In the genomic region with DNA sequence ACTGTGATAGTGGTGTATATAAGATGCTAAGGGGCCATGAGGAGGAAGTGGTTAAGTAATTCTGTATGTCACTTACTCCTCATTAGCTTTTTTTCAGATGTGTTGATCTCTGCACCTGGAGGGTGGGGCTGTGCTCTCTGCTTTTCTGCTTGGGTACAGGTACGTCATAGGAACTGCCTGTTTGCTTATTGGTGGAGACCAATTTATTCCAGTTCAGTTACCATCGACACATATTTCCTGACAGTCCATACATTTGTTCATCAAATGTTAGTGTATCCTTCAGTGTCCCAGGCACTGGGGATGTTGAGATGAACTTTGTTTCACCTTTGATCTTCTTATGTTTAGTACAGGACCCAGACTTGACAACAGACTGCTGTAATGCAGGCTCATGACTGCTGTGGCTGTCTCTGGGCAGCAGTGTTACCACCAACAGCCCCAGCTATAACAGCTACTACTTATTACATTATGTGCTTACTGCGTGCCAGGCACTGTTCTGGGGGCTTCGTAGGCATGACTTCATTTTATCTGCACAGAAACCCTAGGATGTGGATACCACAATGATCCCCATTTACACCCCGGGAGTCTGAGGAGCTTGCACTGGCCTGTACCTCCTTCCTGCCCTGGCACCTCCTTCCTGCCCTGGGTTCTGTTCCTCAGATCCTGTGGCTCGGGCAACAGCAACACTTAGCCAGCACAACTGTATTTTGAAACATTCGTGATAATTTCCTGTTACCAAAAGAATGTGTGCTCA, we compare ENCODE assay signal across 10 cellular contexts.
DNase-seq lines count a peak whose midpoint lies in the region; ATAC-seq and TF ChIP-seq lines count a peak whose summit lies in the region.
"Had no signal": no experiment of that assay in that cellular context is flagged by ENCODE, and none has a peak within 500 bp of the region (broad histone marks: within the 10 kb centered on the region; RNA-seq: fewer than 3 reads in every experiment).

No MANE protein-coding gene starts in this region.

- peak overlapping the region; percentile 99 for H3K27ac Mint-ChIP-seq in CD4-positive, CD25-positive, alpha-beta regulatory T cell
- H3K27ac Mint-ChIP-seq in activated CD4-positive, alpha-beta T cell treated with anti-CD3 and anti-CD28 coated beads for 36 hours, result peak overlapping the region; percentile 90
- H3K27ac Mint-ChIP-seq in effector memory CD8-positive, alpha-beta T cell, result peak overlapping the region; percentile 96 to 97

- POLR2A ChIA-PET in activated CD4-positive, alpha-beta T cell treated with anti-CD3 and anti-CD28 coated beads for 36 hours (lab: Charles Lee), result interaction anchor here (0.6 kb wide), 1 partner anchor 1049 kb away, joined by 3 read pairs; no protein-coding TSS in a partner anchor

- H3K9me3 Mint-ChIP-seq in CD4-positive, CD25-positive, alpha-beta regulatory T cell, result peaks cover 0 to 10% (median 1%) of the 10 kb centered on the region in 7 donors
- H3K9me3 Mint-ChIP-seq in activated CD4-positive, alpha-beta T cell treated with anti-CD3 and anti-CD28 coated beads for 36 hours (ENCODE audit: low read depth), result no peaks in the 10 kb centered on the region
- H3K9me3 Mint-ChIP-seq in effector memory CD8-positive, alpha-beta T cell, result no peaks in the 10 kb centered on the region

- H3K9me3 ChIP-seq in CD4-positive, CD25-positive, alpha-beta regulatory T cell (ENCODE audit: control insufficient read depth in 2 of 2, low read length in 2 of 2), result no peaks in the 10 kb centered on the region
- no peaks in the 10 kb centered on the region for H3K9me3 ChIP-seq in mammary epithelial cell (replicated peaks; ENCODE audit: insufficient read depth, low read length)
- H3K9me3 ChIP-seq: BE2C had no signal

- in situ Hi-C loops in mammary epithelial cell (cut with MboI; ENCODE audit: low sequenced_read_pairs in 2 of 2), result no loop called here

- dilution Hi-C loops in mammary epithelial cell (cut with HindIII; ENCODE audit: low sequenced_read_pairs), result no loop called here

- no peak for TF ChIP-seq CTCF in mammary epithelial cell (conservative IDR thresholded peaks at IDR 0.05 in 1 of 2, IDR thresholded peaks at IDR 0.05 in 1 of 2; ENCODE audit: extremely low read depth in 1 of 2, insufficient read depth in 1 of 2, low read depth in 1 of 2, low read length in 2 of 2)

- H3K4me1 Mint-ChIP-seq in CD4-positive, CD25-positive, alpha-beta regulatory T cell, result peaks cover 7 to 50% (median 40%) of the 10 kb centered on the region in 4 donors
- H3K4me1 Mint-ChIP-seq in activated CD4-positive, alpha-beta T cell treated with anti-CD3 and anti-CD28 coated beads for 36 hours, result peaks cover 23% of the 10 kb centered on the region
- peaks cover 21 to 31% of the 10 kb centered on the region in 2 donors for H3K4me1 Mint-ChIP-seq in effector memory CD8-positive, alpha-beta T cell (ENCODE audit: low read depth in 2 of 2)

- intact Hi-C loops in activated CD4-positive, alpha-beta T cell treated with anti-CD3 and anti-CD28 coated beads for 36 hours (cut with DNase I, micrococcal nuclease), result loop anchor here in 1 of 2 experiments (2.0 kb wide), 1 partner anchor 47 kb away; no protein-coding TSS in a partner anchor
- intact Hi-C loops in mammary epithelial cell (cut with micrococcal nuclease), result no loop called here

- ATAC-seq in CD4-positive, CD25-positive, alpha-beta regulatory T cell (ENCODE audit: low read depth in 2 of 2), result peak; percentile 93 to 94
- ATAC-seq in HG02885 (IDR thresholded peaks at IDR 0.05; ENCODE audit: poor library complexity, unreplicated experiment), result peak; percentile 74
- peak; percentile 88 for ATAC-seq in activated CD4-positive, alpha-beta T cell treated with anti-CD3 and anti-CD28 coated beads for 36 hours
- ATAC-seq in effector memory CD8-positive, alpha-beta T cell (replicated peaks), result peak; percentile 87
- ATAC-seq in HG03280 (IDR thresholded peaks at IDR 0.05; ENCODE audit: unreplicated experiment), result no peak

- TF ChIP-seq POLR2A in erythroblast (IDR thresholded peaks at IDR 0.05; ENCODE audit: low read length), result no peak

- peak overlapping the region; percentile 5 to 81 (median 55) for H3K4me3 Mint-ChIP-seq in CD4-positive, CD25-positive, alpha-beta regulatory T cell
- no peak overlapping the region for H3K4me3 Mint-ChIP-seq in activated CD4-positive, alpha-beta T cell treated with anti-CD3 and anti-CD28 coated beads for 36 hours
- peak overlapping the region; percentile 58 to 64 for H3K4me3 Mint-ChIP-seq in effector memory CD8-positive, alpha-beta T cell

- BruUV-seq in mammary epithelial cell (replicated peaks; lab: Mats Ljungman, UMichigan), result no TSS peak

- H3K36me3 ChIP-seq in CD4-positive, CD25-positive, alpha-beta regulatory T cell (ENCODE audit: control insufficient read depth, insufficient read depth, low read length), result no peaks in the 10 kb centered on the region
- no peaks in the 10 kb centered on the region for H3K36me3 ChIP-seq in mammary epithelial cell (ENCODE audit: insufficient read depth, low read length)
- H3K36me3 ChIP-seq: BE2C had no signal

- CTCF ChIA-PET in activated CD4-positive, alpha-beta T cell treated with anti-CD3 and anti-CD28 coated beads for 36 hours (lab: Charles Lee), result interaction anchor here (0.6 to 0.7 kb wide), 3 partner anchors 29 to 595 kb away, joined by 3 to 4 read pairs (median 3); no protein-coding TSS in a partner anchor
- CTCF ChIA-PET in mammary epithelial cell (lab: Charles Lee; ENCODE audit: low non-redundant PET), result no interaction called here

- DNase-seq in CD4-positive, CD25-positive, alpha-beta regulatory T cell, result peak; percentile 60 to 94 (median 91)
- DNase-seq in activated CD4-positive, alpha-beta T cell treated with anti-CD3 and anti-CD28 coated beads for 36 hours, result peak; percentile 48
- DNase-seq in effector memory CD8-positive, alpha-beta T cell, result peak; percentile 36 to 70 (median 44)
- DNase-seq in erythroblast (lab: John Stamatoyannopoulos, UW), result no peak
- no peak for DNase-seq in mammary epithelial cell
- DNase-seq in NCI-H2081 treated with DMSO at 0.1 percent for 48 hours (lab: John Stamatoyannopoulos, UW), result no peak
- DNase-seq: BE2C, cerebellar nuclear complex had no signal

- no peaks in the 10 kb centered on the region for H3K27me3 ChIP-seq in CD4-positive, CD25-positive, alpha-beta regulatory T cell (ENCODE audit: control insufficient read depth, insufficient read depth, low read length)
- H3K27me3 ChIP-seq in mammary epithelial cell (ENCODE audit: insufficient read depth, low read length), result no peaks in the 10 kb centered on the region
- H3K27me3 ChIP-seq: BE2C had no signal

- peaks cover 19% of the 10 kb centered on the region for H3K36me3 Mint-ChIP-seq in CD4-positive, CD25-positive, alpha-beta regulatory T cell
- H3K36me3 Mint-ChIP-seq in activated CD4-positive, alpha-beta T cell treated with anti-CD3 and anti-CD28 coated beads for 36 hours (ENCODE audit: low read depth), result peaks cover 3% of the 10 kb centered on the region
- H3K36me3 Mint-ChIP-seq in effector memory CD8-positive, alpha-beta T cell (ENCODE audit: insufficient read depth), result peaks cover 7% of the 10 kb centered on the region

- H3K27me3 Mint-ChIP-seq in CD4-positive, CD25-positive, alpha-beta regulatory T cell, result no peaks in the 10 kb centered on the region
- H3K27me3 Mint-ChIP-seq in activated CD4-positive, alpha-beta T cell treated with anti-CD3 and anti-CD28 coated beads for 36 hours, result no peaks in the 10 kb centered on the region
- H3K27me3 Mint-ChIP-seq in effector memory CD8-positive, alpha-beta T cell, result no peaks in the 10 kb centered on the region

- H3K27ac ChIP-seq in CD4-positive, CD25-positive, alpha-beta regulatory T cell (ENCODE audit: insufficient read depth, low read length, poor library complexity, severe bottlenecking), result peak overlapping the region; percentile 96
- H3K27ac ChIP-seq in mammary epithelial cell (ENCODE audit: insufficient read depth, low read depth, low read length), result no peak overlapping the region

- no peak overlapping the region for H3K9ac ChIP-seq in mammary epithelial cell (ENCODE audit: insufficient read depth, low read length)

- H3K4me3 ChIP-seq in CD4-positive, CD25-positive, alpha-beta regulatory T cell (ENCODE audit: low read depth, low read length), result peak overlapping the region; percentile 76
- H3K4me3 ChIP-seq in mammary epithelial cell (replicated peaks in 1 of 3; ENCODE audit: insufficient read depth in 1 of 3, low read depth in 2 of 3, low read length in 3 of 3), result no peak overlapping the region

- H3K4me2 ChIP-seq in mammary epithelial cell (ENCODE audit: insufficient read depth, low read depth, low read length), result no peak overlapping the region

- no peaks in the 10 kb centered on the region for H3K79me2 ChIP-seq in mammary epithelial cell (ENCODE audit: insufficient read depth, low read length)

- no peaks in the 10 kb centered on the region for H4K20me1 ChIP-seq in mammary epithelial cell (ENCODE audit: insufficient read depth, low read length)

- WGBS in mammary epithelial cell (ENCODE audit: low coverage, missing lambda C conversion rate), result 52% methylated on average over 7 of the region's 7 CpGs

- H2AFZ ChIP-seq in mammary epithelial cell (ENCODE audit: low read depth, low read length), result no peak overlapping the region

- peaks cover 14% of the 10 kb centered on the region for H3K4me1 ChIP-seq in CD4-positive, CD25-positive, alpha-beta regulatory T cell (ENCODE audit: control insufficient read depth, insufficient read depth, low read length, poor library complexity, severe bottlenecking)
- H3K4me1 ChIP-seq in mammary epithelial cell (ENCODE audit: insufficient read depth, low read length), result no peaks in the 10 kb centered on the region
- H3K4me1 ChIP-seq: BE2C had no signal

Comparison
In these comparisons a context has a peak if more than half of its experiments do, and no peak if none do; other contexts are left out.
1. DNase-seq: peak in CD4-positive, CD25-positive, alpha-beta regulatory T cell (3 of 3), activated CD4-positive, alpha-beta T cell treated with anti-CD3 and anti-CD28 coated beads for 36 hours (single experiment) and effector memory CD8-positive, alpha-beta T cell (3 of 3); none in erythroblast (0 of 2), mammary epithelial cell (single experiment) and NCI-H2081 treated with DMSO at 0.1 percent for 48 hours (single experiment).
2. Peak in every context shown above with its lines, with median percentiles within 50 percentile points of each other: H3K27ac Mint-ChIP-seq.